2 cellular contexts compared by ENCODE assay signal in the genomic region with DNA sequence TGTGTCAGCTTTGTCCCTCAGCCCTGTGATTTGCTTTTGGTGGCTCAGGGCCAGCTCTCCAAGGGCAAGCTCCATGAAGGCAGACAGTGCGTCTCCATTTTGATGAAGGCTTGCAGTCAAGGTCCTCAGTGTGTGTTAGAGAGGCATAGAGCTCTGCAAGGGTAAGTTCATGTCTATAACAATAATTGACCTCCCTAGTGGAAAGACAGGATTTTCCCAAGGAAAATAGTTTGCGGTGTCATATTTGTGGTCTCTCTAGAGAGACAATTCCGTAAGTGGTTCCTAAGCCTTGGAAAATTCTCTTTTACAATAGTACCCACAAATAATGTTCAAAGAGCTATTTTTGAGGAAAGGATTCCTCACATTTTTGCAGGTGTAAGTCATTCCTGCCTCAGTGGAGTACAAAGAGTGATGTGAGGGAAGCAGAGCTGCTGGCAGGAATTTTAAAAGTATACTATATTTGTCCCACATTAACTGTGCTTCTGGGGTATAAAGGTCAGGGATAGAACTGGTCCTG.
A peak's percentile ranks its signal among the peaks of the same experiment; 100 is the strongest.
TF ChIP-seq lines count a peak whose summit lies in the region.

No MANE protein-coding gene starts in this region.

TF ChIP-seq in HEK293, 187 proteins besides CTCF, POLR2A, EP300 and RAD21:
- no peak for TF ChIP-seq ZNF416 (tag by site-specific recombination; IDR thresholded peaks at IDR 0.05)
- no peak for TF ChIP-seq SALL2 (tag by site-specific recombination; IDR thresholded peaks at IDR 0.05; ENCODE audit: borderline replicate concordance)
- TF ChIP-seq, protein P1, sequence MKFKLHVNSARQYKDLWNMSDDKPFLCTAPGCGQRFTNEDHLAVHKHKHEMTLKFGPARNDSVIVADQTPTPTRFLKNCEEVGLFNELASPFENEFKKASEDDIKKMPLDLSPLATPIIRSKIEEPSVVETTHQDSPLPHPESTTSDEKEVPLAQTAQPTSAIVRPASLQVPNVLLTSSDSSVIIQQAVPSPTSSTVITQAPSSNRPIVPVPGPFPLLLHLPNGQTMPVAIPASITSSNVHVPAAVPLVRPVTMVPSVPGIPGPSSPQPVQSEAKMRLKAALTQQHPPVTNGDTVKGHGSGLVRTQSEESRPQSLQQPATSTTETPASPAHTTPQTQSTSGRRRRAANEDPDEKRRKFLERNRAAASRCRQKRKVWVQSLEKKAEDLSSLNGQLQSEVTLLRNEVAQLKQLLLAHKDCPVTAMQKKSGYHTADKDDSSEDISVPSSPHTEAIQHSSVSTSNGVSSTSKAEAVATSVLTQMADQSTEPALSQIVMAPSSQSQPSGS (tag by site-specific recombination; IDR thresholded peaks at IDR 0.05; ENCODE audit: low read depth), result no peak
- TF ChIP-seq OSR2 (tag by site-specific recombination; IDR thresholded peaks at IDR 0.05), result no peak
- TF ChIP-seq, protein P2, sequence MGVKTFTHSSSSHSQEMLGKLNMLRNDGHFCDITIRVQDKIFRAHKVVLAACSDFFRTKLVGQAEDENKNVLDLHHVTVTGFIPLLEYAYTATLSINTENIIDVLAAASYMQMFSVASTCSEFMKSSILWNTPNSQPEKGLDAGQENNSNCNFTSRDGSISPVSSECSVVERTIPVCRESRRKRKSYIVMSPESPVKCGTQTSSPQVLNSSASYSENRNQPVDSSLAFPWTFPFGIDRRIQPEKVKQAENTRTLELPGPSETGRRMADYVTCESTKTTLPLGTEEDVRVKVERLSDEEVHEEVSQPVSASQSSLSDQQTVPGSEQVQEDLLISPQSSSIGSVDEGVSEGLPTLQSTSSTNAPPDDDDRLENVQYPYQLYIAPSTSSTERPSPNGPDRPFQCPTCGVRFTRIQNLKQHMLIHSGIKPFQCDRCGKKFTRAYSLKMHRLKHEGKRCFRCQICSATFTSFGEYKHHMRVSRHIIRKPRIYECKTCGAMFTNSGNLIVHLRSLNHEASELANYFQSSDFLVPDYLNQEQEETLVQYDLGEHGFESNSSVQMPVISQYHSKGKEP (tag by site-specific recombination; IDR thresholded peaks at IDR 0.05), result no peak
- TF ChIP-seq ZNF558 (tag by site-specific recombination; IDR thresholded peaks at IDR 0.05), result no peak
- peak; percentile 43; the same call in 1 of the 2 replicates for TF ChIP-seq TRIM28 (IDR thresholded peaks at IDR 0.05; ENCODE audit: borderline replicate concordance, low read length)
- peak; percentile 90 for TF ChIP-seq SETDB1 (IDR thresholded peaks at IDR 0.05; ENCODE audit: insufficient read length, low read length)

TF ChIP-seq in WTC11, 78 proteins besides CTCF, POLR2A, EP300 and RAD21:
- TF ChIP-seq, protein P3, sequence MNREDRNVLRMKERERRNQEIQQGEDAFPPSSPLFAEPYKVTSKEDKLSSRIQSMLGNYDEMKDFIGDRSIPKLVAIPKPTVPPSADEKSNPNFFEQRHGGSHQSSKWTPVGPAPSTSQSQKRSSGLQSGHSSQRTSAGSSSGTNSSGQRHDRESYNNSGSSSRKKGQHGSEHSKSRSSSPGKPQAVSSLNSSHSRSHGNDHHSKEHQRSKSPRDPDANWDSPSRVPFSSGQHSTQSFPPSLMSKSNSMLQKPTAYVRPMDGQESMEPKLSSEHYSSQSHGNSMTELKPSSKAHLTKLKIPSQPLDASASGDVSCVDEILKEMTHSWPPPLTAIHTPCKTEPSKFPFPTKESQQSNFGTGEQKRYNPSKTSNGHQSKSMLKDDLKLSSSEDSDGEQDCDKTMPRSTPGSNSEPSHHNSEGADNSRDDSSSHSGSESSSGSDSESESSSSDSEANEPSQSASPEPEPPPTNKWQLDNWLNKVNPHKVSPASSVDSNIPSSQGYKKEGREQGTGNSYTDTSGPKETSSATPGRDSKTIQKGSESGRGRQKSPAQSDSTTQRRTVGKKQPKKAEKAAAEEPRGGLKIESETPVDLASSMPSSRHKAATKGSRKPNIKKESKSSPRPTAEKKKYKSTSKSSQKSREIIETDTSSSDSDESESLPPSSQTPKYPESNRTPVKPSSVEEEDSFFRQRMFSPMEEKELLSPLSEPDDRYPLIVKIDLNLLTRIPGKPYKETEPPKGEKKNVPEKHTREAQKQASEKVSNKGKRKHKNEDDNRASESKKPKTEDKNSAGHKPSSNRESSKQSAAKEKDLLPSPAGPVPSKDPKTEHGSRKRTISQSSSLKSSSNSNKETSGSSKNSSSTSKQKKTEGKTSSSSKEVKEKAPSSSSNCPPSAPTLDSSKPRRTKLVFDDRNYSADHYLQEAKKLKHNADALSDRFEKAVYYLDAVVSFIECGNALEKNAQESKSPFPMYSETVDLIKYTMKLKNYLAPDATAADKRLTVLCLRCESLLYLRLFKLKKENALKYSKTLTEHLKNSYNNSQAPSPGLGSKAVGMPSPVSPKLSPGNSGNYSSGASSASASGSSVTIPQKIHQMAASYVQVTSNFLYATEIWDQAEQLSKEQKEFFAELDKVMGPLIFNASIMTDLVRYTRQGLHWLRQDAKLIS (CRISPR knock-in tag; IDR thresholded peaks at IDR 0.05; ENCODE audit: borderline replicate concordance), result no peak
- TF ChIP-seq FOXK1 (CRISPR knock-in tag; IDR thresholded peaks at IDR 0.05) (no peak), ZNF396 (CRISPR knock-in tag; IDR thresholded peaks at IDR 0.05; ENCODE audit: borderline replicate concordance) (no peak)
